ENCODE assay signal across 1 cellular context in the genomic region with DNA sequence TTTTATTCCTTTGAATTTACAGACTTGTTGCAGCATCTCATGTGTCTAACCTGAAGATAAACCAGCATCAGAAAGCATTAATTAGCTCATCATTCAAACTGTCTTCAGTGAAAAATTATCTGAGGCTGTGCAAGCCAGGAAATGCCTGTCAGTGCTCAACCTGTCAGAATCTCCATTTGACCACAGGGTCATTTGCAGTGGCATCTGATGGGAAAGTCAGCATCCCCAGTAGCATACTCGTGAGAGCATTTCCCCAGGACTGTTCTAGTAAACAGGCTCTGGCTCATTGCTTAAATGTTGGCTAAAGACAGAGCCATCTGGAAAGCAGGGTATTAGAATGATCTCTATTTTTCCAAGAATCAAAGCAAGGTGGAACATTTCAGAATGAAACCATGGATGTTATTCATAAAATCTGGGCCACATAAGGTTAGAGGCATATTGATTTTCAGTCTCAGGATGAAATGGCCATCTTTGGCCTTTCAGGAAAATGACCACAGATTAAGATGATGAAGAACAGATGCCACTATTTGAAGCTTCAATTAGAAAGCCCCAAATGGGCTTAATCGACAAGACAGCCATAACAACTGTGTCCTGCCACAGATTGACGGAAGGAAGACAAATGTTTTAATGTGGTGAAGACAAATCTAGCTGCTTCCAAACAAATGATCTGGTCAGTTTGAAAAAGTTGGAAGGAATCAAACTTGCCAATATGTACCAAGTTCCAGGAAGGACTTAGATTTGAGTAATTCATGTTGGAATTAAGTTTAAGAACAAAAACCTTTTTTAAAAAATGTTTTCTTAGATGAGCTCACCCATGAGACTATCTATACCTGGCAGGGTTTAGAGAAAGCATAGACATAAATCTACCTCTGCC.
A peak's percentile ranks its signal among the peaks of the same experiment; 100 is the strongest.
TF ChIP-seq lines count a peak whose summit lies in the region.

No MANE protein-coding gene starts in this region.

TF ChIP-seq in SK-N-SH, 30 proteins besides CTCF, POLR2A, EP300 and RAD21 (continued from another document):
- TF ChIP-seq MXI1 (IDR thresholded peaks at IDR 0.05; ENCODE audit: low read depth, low read length) (0 out of 2 replicates have a peak, but pooled peaks have one; percentile 26), YY1 (IDR thresholded peaks at IDR 0.05; ENCODE audit: low read depth) (no peak), TEAD4 (IDR thresholded peaks at IDR 0.05; ENCODE audit: borderline replicate concordance, insufficient read depth) (peak; percentile 60; the same call in 1 of the 2 replicates), TAF1 (IDR thresholded peaks at IDR 0.05; ENCODE audit: borderline replicate concordance, low read depth, low read length) (no peak), GABPA (IDR thresholded peaks at IDR 0.05; ENCODE audit: low read depth) (no peak), NRF1 (IDR thresholded peaks at IDR 0.05; ENCODE audit: low read depth, low read length) (no peak), POLR2AphosphoS5 (IDR thresholded peaks at IDR 0.05; ENCODE audit: low read depth, low read length) (0 out of 2 replicates have a peak, but pooled peaks have one; percentile 40), GATA2 (CRISPR knock-in tag; IDR thresholded peaks at IDR 0.05) (peak; percentile 51), RFX5 (IDR thresholded peaks at IDR 0.05; ENCODE audit: low read length) (no peak), JUND (IDR thresholded peaks at IDR 0.05) (no peak; the same call in 1 of the 2 replicates), EZH2phosphoT487 (IDR thresholded peaks at IDR 0.05; ENCODE audit: borderline replicate concordance, low read depth) (no peak), MEF2A (IDR thresholded peaks at IDR 0.05; ENCODE audit: borderline replicate concordance, low read depth) (no peak), NFIC (IDR thresholded peaks at IDR 0.05; ENCODE audit: borderline replicate concordance) (no peak), FOXM1 (IDR thresholded peaks at IDR 0.05; ENCODE audit: low read depth) (no peak), TCF12 (IDR thresholded peaks at IDR 0.05) (peak; percentile 83), CHD2 (IDR thresholded peaks at IDR 0.05; ENCODE audit: low read length, partially characterized antibody) (peak; percentile 56), ELF1 (IDR thresholded peaks at IDR 0.05) (no peak), REST (IDR thresholded peaks at IDR 0.05; ENCODE audit: low read depth, low read length) (no peak), SIN3A (IDR thresholded peaks at IDR 0.05; ENCODE audit: borderline replicate concordance, low read depth, low read length) (no peak), IRF3 (IDR thresholded peaks at IDR 0.05; ENCODE audit: low read depth, low read length) (no peak), FOXJ3 (CRISPR knock-in tag; IDR thresholded peaks at IDR 0.05) (peak; percentile 67)
- TF ChIP-seq, protein P1, sequence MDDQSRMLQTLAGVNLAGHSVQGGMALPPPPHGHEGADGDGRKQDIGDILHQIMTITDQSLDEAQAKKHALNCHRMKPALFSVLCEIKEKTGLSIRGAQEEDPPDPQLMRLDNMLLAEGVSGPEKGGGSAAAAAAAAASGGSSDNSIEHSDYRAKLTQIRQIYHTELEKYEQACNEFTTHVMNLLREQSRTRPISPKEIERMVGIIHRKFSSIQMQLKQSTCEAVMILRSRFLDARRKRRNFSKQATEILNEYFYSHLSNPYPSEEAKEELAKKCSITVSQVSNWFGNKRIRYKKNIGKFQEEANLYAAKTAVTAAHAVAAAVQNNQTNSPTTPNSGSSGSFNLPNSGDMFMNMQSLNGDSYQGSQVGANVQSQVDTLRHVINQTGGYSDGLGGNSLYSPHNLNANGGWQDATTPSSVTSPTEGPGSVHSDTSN (IDR thresholded peaks at IDR 0.05): peak; percentile 68
- TF ChIP-seq, protein P2, sequence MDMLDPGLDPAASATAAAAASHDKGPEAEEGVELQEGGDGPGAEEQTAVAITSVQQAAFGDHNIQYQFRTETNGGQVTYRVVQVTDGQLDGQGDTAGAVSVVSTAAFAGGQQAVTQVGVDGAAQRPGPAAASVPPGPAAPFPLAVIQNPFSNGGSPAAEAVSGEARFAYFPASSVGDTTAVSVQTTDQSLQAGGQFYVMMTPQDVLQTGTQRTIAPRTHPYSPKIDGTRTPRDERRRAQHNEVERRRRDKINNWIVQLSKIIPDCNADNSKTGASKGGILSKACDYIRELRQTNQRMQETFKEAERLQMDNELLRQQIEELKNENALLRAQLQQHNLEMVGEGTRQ (IDR thresholded peaks at IDR 0.05; ENCODE audit: borderline replicate concordance, low read depth, low read length): no peak
- TF ChIP-seq, protein P3, sequence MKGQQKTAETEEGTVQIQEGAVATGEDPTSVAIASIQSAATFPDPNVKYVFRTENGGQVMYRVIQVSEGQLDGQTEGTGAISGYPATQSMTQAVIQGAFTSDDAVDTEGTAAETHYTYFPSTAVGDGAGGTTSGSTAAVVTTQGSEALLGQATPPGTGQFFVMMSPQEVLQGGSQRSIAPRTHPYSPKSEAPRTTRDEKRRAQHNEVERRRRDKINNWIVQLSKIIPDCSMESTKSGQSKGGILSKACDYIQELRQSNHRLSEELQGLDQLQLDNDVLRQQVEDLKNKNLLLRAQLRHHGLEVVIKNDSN (IDR thresholded peaks at IDR 0.05; ENCODE audit: borderline replicate concordance, low read depth): no peak
- TF ChIP-seq, protein P4, sequence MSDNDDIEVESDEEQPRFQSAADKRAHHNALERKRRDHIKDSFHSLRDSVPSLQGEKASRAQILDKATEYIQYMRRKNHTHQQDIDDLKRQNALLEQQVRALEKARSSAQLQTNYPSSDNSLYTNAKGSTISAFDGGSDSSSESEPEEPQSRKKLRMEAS (IDR thresholded peaks at IDR 0.05; ENCODE audit: low read depth): no peak
TF ChIP-seq in SK-N-SH: peak in this region for 10.
